In the genomic region with DNA sequence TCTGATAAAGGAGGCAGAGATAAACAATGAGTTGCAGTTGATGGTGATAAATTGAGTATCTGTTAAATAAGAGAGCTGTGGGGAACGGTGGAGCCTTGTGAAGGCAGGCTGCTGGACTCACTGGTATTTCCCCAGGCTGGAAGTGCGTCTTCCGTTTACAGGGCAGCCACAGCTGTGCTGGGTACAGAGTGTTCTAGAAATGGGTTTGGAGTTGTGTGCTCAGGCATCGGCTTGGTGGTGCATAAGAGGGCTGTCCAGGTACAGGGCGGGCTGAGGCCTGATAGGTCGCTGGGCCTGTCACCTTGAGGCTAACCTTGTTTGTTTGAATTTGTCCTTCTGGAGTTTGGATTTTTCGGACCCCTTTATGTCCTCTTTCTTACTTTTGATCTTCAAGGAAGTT, we compare ENCODE assay signal across 10 cellular contexts. TPM values are rescaled to one million over a fixed set of nuclear protein-coding genes. Genes with fewer than 3 reads are reported as not detected.
DNase-seq lines count a peak whose midpoint lies in the region; ATAC-seq and TF ChIP-seq lines count a peak whose summit lies in the region.
"Had no signal": no experiment of that assay in that cellular context is flagged by ENCODE, and none has a peak within 500 bp of the region (broad histone marks: within the 10 kb centered on the region; RNA-seq: fewer than 3 reads in every experiment).

No MANE protein-coding gene starts in this region.

- WGBS in testis, 2 donors = 43 to 48% methylated on average over 6 to 7 of the region's 7 CpGs

- no peaks in the 10 kb centered on the region for H3K36me3 ChIP-seq in testis (ENCODE audit: low read depth, missing control alignments)

- H3K27ac Mint-ChIP-seq in dendritic cell treated with granulocyte-macrophage colony-stimulating factor and Interleukin-4, amounts not matched to agents 40 ng/mL and 50 ng/mL, for 4 days = peak overlapping the region; percentile 47
- peak overlapping the region; percentile 87 for H3K27ac Mint-ChIP-seq in memory B cell

- H3K4me3 ChIP-seq in testis = no peak overlapping the region

- TF ChIP-seq POLR2A in testis (IDR thresholded peaks at IDR 0.05) = no peak

- no peak overlapping the region for H3K4me3 Mint-ChIP-seq in dendritic cell treated with granulocyte-macrophage colony-stimulating factor and Interleukin-4, amounts not matched to agents 40 ng/mL and 50 ng/mL, for 4 days
- H3K4me3 Mint-ChIP-seq in memory B cell = peak overlapping the region; percentile 22

- intact Hi-C loops in dendritic cell treated with granulocyte-macrophage colony-stimulating factor and Interleukin-4, amounts not matched to agents 40 ng/mL and 50 ng/mL, for 4 days (cut with micrococcal nuclease) = no loop called here
- intact Hi-C loops in testis (cut with DNase I; ENCODE audit: low total_unique reads) = no loop called here

- TF ChIP-seq CTCF in testis (IDR thresholded peaks at IDR 0.05) = no peak

- H3K36me3 Mint-ChIP-seq in dendritic cell treated with granulocyte-macrophage colony-stimulating factor and Interleukin-4, amounts not matched to agents 40 ng/mL and 50 ng/mL, for 4 days (ENCODE audit: low read depth) = no peaks in the 10 kb centered on the region
- H3K36me3 Mint-ChIP-seq in memory B cell = no peaks in the 10 kb centered on the region

- H3K9me3 Mint-ChIP-seq in dendritic cell treated with granulocyte-macrophage colony-stimulating factor and Interleukin-4, amounts not matched to agents 40 ng/mL and 50 ng/mL, for 4 days = no peaks in the 10 kb centered on the region
- no peaks in the 10 kb centered on the region for H3K9me3 Mint-ChIP-seq in memory B cell

- ATAC-seq in memory B cell (ENCODE audit: low read depth) (peak; percentile 91), HG03521 (IDR thresholded peaks at IDR 0.05; ENCODE audit: unreplicated experiment) (no peak), HG03196 (IDR thresholded peaks at IDR 0.05; ENCODE audit: unreplicated experiment) (no peak)

- H3K4me1 ChIP-seq in testis = peaks cover 15% of the 10 kb centered on the region

- H3K27me3 Mint-ChIP-seq in dendritic cell treated with granulocyte-macrophage colony-stimulating factor and Interleukin-4, amounts not matched to agents 40 ng/mL and 50 ng/mL, for 4 days = no peaks in the 10 kb centered on the region
- H3K27me3 Mint-ChIP-seq in memory B cell = no peaks in the 10 kb centered on the region

- no peaks in the 10 kb centered on the region for H3K9me3 ChIP-seq in testis

- in situ Hi-C loops in KBM-7 (cut with MboI; ENCODE audit: low pct_unique_long_range_greater_than_20kb, low sequenced_read_pairs) = no loop called here

- H3K27ac ChIP-seq in testis = peak overlapping the region; percentile 4 to 28

- DNase-seq in KBM-7 (peak; percentile 21), memory B cell (ENCODE audit: low spot score in 2 of 2) (no peak), testis (peak; percentile 58), HuH-7.5 (ENCODE audit: low spot score) (no peak)
- DNase-seq: cerebellar nuclear complex, NCI-H1092 treated with DMSO at 0.1 percent for 48 hours, T-helper 2 cell had no signal

- no peaks in the 10 kb centered on the region for H3K27me3 ChIP-seq in testis

- peaks cover 51% of the 10 kb centered on the region for H3K4me1 Mint-ChIP-seq in dendritic cell treated with granulocyte-macrophage colony-stimulating factor and Interleukin-4, amounts not matched to agents 40 ng/mL and 50 ng/mL, for 4 days (ENCODE audit: low read depth)
- peaks cover 57% of the 10 kb centered on the region for H3K4me1 Mint-ChIP-seq in memory B cell

RNA-seq across cellular contexts. Expression of gene ARID1B, which starts 39.3 kb away (rescaled TPM):
- 100 to 1,000 TPM; 103 to 126 TPM for total RNA-seq in testis
- 26.2 TPM for polyA plus RNA-seq in testis (ENCODE audit: insufficient read depth, low read depth, low replicate concordance)

Comparison
In these comparisons a context has a peak if more than half of its experiments do, and no peak if none do; other contexts are left out.
1. DNase-seq: peak in KBM-7 (single experiment) and testis (single experiment); none in memory B cell (0 of 2) and HuH-7.5 (single experiment).